In the genomic region with DNA sequence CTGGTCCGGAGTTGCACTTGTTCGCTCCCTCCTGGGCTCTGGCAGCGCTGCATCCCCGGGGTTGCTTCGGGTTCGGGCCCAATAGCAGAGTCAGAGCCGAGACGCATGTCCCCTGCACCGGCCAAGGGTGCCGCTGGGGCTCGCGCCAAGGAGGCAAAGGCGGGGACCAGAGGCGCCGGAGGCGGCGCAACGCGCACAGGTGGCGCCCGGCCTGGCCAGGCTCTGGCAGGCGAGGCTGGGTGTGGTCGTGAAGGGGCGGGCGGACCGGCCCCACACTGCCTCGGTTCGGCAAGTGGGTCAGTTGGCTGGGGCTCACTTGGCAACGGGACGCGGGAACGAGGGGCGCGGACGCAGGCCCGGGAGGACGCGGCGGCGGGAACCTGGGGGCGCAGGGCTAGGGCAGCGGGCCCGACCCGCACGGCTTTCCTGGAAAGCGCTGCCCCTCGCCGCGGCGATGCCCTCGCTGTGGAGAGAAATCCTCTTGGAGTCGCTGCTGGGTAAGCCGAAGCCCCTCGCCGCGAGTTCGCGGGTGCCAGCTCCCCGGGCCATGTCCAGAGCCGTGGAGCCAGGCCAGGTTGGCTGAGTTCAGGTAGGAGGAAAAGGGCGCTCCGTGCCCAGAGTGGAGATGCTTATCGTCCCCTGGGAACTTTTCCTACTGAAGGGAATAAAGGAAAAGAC, we compare ENCODE assay signal across 9 cellular contexts. TPM values are rescaled to one million over a fixed set of nuclear protein-coding genes. Genes with fewer than 3 reads are reported as not detected.
DNase-seq lines count a peak whose midpoint lies in the region; ATAC-seq and TF ChIP-seq lines count a peak whose summit lies in the region.
"Had no signal": no experiment of that assay in that cellular context is flagged by ENCODE, and none has a peak within 500 bp of the region (broad histone marks: within the 10 kb centered on the region; RNA-seq: fewer than 3 reads in every experiment).

A gene (plus strand): TSS at position 300 of the 678 bp plus-strand sequence. CDS start 155 bp downstream, at position 455.

- DNase-seq in astrocyte of the cerebellum (ENCODE audit: low read depth): no peak
- no peak for DNase-seq in inferior parietal cortex (ENCODE audit: extremely low spot score)
- DNase-seq in GOT3 (lab: John Stamatoyannopoulos, UW): no peak
- DNase-seq in NCI-H2227 treated with DMSO at 0.1 percent for 48 hours (lab: John Stamatoyannopoulos, UW): no peak
- DNase-seq: MM.1S had no signal

- H3K27ac ChIP-seq in HUES64 (ENCODE audit: low read depth, low read length) (no peak within 1 kb of the TSS), rectal smooth muscle tissue (ENCODE audit: low read depth, low read length) (no peak within 1 kb of the TSS)

- H3K4me3 ChIP-seq in HUES64 (ENCODE audit: low read length) (peak within 1 kb of the TSS; percentile 52), astrocyte of the cerebellum (ENCODE audit: low read depth, low read length) (peak within 1 kb of the TSS; percentile 23), iPS-15b (ENCODE audit: low read depth, low read length) (peak within 1 kb of the TSS; percentile 58), rectal smooth muscle tissue (ENCODE audit: low read length) (peak within 1 kb of the TSS; percentile 45)

- WGBS in HUES64: 6% methylated on average over 63 of the region's 63 CpGs

- H3K9ac ChIP-seq in HUES64 (ENCODE audit: low read depth, low read length) (peak within 1 kb of the TSS; percentile 16; the same call in 1 of the 2 replicates), iPS-15b (ENCODE audit: low read depth, low read length) (no peak within 1 kb of the TSS), rectal smooth muscle tissue (ENCODE audit: low read length) (no peak within 1 kb of the TSS)

- peaks cover 13% of the 10 kb centered on the region; the same call in 1 of the 2 replicates for H3K9me3 ChIP-seq in HUES64 (ENCODE audit: insufficient read depth, low read depth, low read length)
- no peaks in the 10 kb centered on the region for H3K9me3 ChIP-seq in iPS-15b (ENCODE audit: control insufficient read depth, insufficient read depth, low read length)

- H3K27me3 ChIP-seq in HUES64 (ENCODE audit: insufficient read depth, low read length) (peaks cover 50% of the 10 kb centered on the region), iPS-15b (ENCODE audit: control insufficient read depth, insufficient read depth, low read length) (peaks cover 45% of the 10 kb centered on the region), rectal smooth muscle tissue (ENCODE audit: control insufficient read depth, insufficient read depth, low read length) (no peaks in the 10 kb centered on the region)

- H3K4me1 ChIP-seq in HUES64 (ENCODE audit: insufficient read depth, low read length) (no peaks in the 10 kb centered on the region), iPS-15b (ENCODE audit: control insufficient read depth, insufficient read depth, low read length) (no peaks in the 10 kb centered on the region), rectal smooth muscle tissue (ENCODE audit: control insufficient read depth, insufficient read depth, low read length) (no peaks in the 10 kb centered on the region)

- no peak for TF ChIP-seq CTCF in astrocyte of the cerebellum (IDR thresholded peaks at IDR 0.05; ENCODE audit: low read depth, low read length, missing control alignments)

- H3K36me3 ChIP-seq in HUES64 (ENCODE audit: insufficient read depth, low read length): no peaks in the 10 kb centered on the region
- H3K36me3 ChIP-seq in iPS-15b (ENCODE audit: control insufficient read depth, insufficient read depth, low read length): no peaks in the 10 kb centered on the region
- H3K36me3 ChIP-seq in rectal smooth muscle tissue (ENCODE audit: control insufficient read depth, insufficient read depth, low read length): no peaks in the 10 kb centered on the region

- in situ Hi-C loops in astrocyte of the cerebellum (cut with HindIII; ENCODE audit: low sequenced_read_pairs): no loop called here

- ATAC-seq in HG03196 (IDR thresholded peaks at IDR 0.05; ENCODE audit: unreplicated experiment): no peak

RNA-seq across cellular contexts. Expression of the gene that starts here (rescaled TPM):
- not detected for polyA plus RNA-seq in HUES64 (2013, experiment 1 of 2)
- not detected for polyA plus RNA-seq in HUES64 (2013, experiment 2 of 2)
